In the genomic region with DNA sequence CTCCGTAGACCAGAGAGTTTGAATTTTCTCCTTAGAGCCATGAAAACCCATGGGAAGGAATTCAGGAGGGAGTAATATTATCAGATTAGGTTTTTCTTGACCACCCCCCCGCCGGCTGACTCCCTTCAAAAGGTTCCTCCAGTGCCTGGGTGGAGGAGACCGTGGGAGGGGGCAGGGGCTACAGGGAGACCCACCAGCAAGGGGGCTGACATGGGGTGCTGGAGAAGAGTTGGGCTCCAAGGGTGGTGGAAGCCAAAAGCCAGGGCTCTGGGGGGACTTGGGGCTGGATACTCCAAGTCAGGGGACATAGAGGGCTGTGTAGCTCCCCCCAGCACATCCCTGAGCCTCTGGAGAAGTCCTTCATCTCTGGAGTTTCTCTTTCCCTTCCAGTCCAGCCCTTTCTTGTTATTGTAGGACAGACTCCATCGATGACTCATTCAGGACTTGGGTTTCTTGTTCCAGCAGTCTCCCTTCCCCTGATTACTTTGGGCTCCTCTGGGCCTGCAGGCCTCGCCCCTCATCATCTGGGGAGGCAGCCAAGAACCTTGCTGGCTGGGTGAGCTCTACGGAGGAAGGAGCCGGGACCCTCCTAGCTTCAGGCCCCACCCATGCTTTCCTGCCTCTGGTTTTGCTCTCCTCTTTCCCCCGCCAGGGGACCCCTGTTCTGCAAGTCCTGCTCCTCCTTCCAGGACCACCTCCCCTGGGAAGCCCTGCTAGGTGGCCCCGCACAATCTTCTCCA, we compare ENCODE assay signal across 11 cellular contexts. TPM values are rescaled to one million over a fixed set of nuclear protein-coding genes. Genes with fewer than 3 reads are reported as not detected.
DNase-seq lines count a peak whose midpoint lies in the region; ATAC-seq and TF ChIP-seq lines count a peak whose summit lies in the region.
"Had no signal": no experiment of that assay in that cellular context is flagged by ENCODE, and none has a peak within 500 bp of the region (broad histone marks: within the 10 kb centered on the region; RNA-seq: fewer than 3 reads in every experiment).

No MANE protein-coding gene starts in this region.

- no TSS peak for BruUV-seq in Panc1 (replicated peaks; lab: Mats Ljungman, UMichigan)

- ATAC-seq in Panc1 (peak; percentile 90), GM18868 (IDR thresholded peaks at IDR 0.05; ENCODE audit: unreplicated experiment) (no peak), HG03521 (IDR thresholded peaks at IDR 0.05; ENCODE audit: unreplicated experiment) (no peak)

- CTCF ChIA-PET in Panc1 (lab: Charles Lee), result no interaction called here

- peaks cover 49% of the 10 kb centered on the region for H3K4me1 Mint-ChIP-seq in nephron

- intact Hi-C loops in Panc1 (cut with micrococcal nuclease; ENCODE audit: unreplicated experiment), result no loop called here

- H3K36me3 Mint-ChIP-seq in nephron (ENCODE audit: low read depth), result no peaks in the 10 kb centered on the region

- DNase-seq in AG09309 (ENCODE audit: low read depth) (peak; percentile 82), Panc1 (ENCODE audit: low read depth, low spot score) (no peak), NCI-H748 treated with DMSO at 0.1 percent for 48 hours (lab: John Stamatoyannopoulos, UW) (no peak)
- no peak for DNase-seq in activated naive CD4-positive, alpha-beta T cell (lab: John Stamatoyannopoulos, UW)
- DNase-seq: activated T-cell treated with anti-CD3 and anti-CD28 coated beads, Interleukin-2, amount 50 U/mL, for 48 hours; stimulated activated CD4-positive, alpha-beta T cell treated with anti-CD3 and anti-CD28 coated beads, Interleukin-4, amount 100 ng/mL, for 1 hour had no signal

- no peaks in the 10 kb centered on the region for H3K27me3 ChIP-seq in Panc1 (ENCODE audit: control insufficient read depth, insufficient read depth, low read length)
- H3K27me3 ChIP-seq in esophagus (ENCODE audit: control insufficient read depth in 1 of 2, insufficient read depth in 2 of 2, low read length in 2 of 2), result no peaks in the 10 kb centered on the region
- H3K27me3 ChIP-seq: Peyer's patch had no signal

- TF ChIP-seq CTCF in AG09309 (IDR thresholded peaks at IDR 0.05; ENCODE audit: control insufficient read depth, insufficient read depth, low read depth, low read length, missing control alignments) (no peak), Panc1 (IDR thresholded peaks at IDR 0.05) (no peak), nephron (IDR thresholded peaks at IDR 0.05; ENCODE audit: unreplicated experiment in 3 of 3) (no peak)

- no peaks in the 10 kb centered on the region for H3K9me3 ChIP-seq in Panc1 (ENCODE audit: control insufficient read depth, insufficient read depth, low read depth, low read length)
- no peaks in the 10 kb centered on the region for H3K9me3 ChIP-seq in esophagus (ENCODE audit: control insufficient read depth in 2 of 2, insufficient read depth in 1 of 2, low read depth in 1 of 2, low read length in 1 of 2)
- H3K9me3 ChIP-seq: Peyer's patch had no signal

- H3K9me3 Mint-ChIP-seq in nephron, result peaks cover under 1% of the 10 kb centered on the region

- H3K4me3 ChIP-seq in AG09309 (ENCODE audit: control insufficient read depth, low read depth, low read length) (no peak overlapping the region), Panc1 (ENCODE audit: low read depth in 2 of 2, low read length in 2 of 2) (no peak overlapping the region), esophagus (ENCODE audit: low read depth in 1 of 2, low read length in 2 of 2) (no peak overlapping the region)
- H3K4me3 ChIP-seq: Peyer's patch had no signal

- in situ Hi-C loops in Panc1 (cut with HindIII; ENCODE audit: low pct_unique_long_range_greater_than_20kb, low sequenced_read_pairs), result no loop called here

- no peak overlapping the region for H3K27ac ChIP-seq in Panc1 (ENCODE audit: low read length)
- peak overlapping the region; percentile 57 to 58 for H3K27ac ChIP-seq in esophagus (ENCODE audit: low read depth in 2 of 2, low read length in 1 of 2)

- WGBS in esophagus, 2 donors, result 48 to 54% methylated on average over 10 of the region's 10 CpGs

- H3K36me3 ChIP-seq in Panc1 (ENCODE audit: control insufficient read depth, insufficient read depth, low read length) (no peaks in the 10 kb centered on the region), esophagus (ENCODE audit: control insufficient read depth in 2 of 2, insufficient read depth in 2 of 2, low read length in 1 of 2) (no peaks in the 10 kb centered on the region)
- H3K36me3 ChIP-seq: Peyer's patch had no signal

- POLR2A ChIA-PET in Panc1 (lab: Charles Lee), result interaction anchor here (0.6 kb wide), 1 partner anchor 30 kb away, joined by 3 read pairs; no protein-coding TSS in a partner anchor

- H3K4me3 Mint-ChIP-seq in nephron, result no peak overlapping the region

- peaks cover 8% of the 10 kb centered on the region for H3K27me3 Mint-ChIP-seq in nephron (ENCODE audit: low read depth)

- H3K27ac Mint-ChIP-seq in nephron, result peak overlapping the region in 2 of 3 experiments; percentile 83 to 88

- H3K4me1 ChIP-seq in Panc1 (ENCODE audit: control insufficient read depth, insufficient read depth, low read length) (peaks cover 8% of the 10 kb centered on the region), esophagus (ENCODE audit: control insufficient read depth in 2 of 2, insufficient read depth in 2 of 2, low read length in 1 of 2) (peaks cover 5 to 6% of the 10 kb centered on the region in 2 donors)

RNA-seq across cellular contexts. Expression of gene KIAA1755, which starts 10.5 kb away (rescaled TPM):
- 0.08 TPM for total RNA-seq in Panc1 (2021; ENCODE audit: unreplicated experiment)
- polyA plus RNA-seq in Panc1 (2012; ENCODE audit: insufficient read length), result 0.21 TPM
- 1 to 10 TPM; 1.4 to 1.7 TPM for polyA plus RNA-seq in esophagus

RNA-seq across cellular contexts. Expression of gene BPI, which starts 32.9 kb away (rescaled TPM):
- not detected for total RNA-seq in Panc1 (2021; ENCODE audit: unreplicated experiment)
- polyA plus RNA-seq in Panc1 (2012; ENCODE audit: insufficient read length), result not detected
- under 1 TPM in 1 of 2 donors, not detected in 1; 0.02 TPM for polyA plus RNA-seq in esophagus
- total RNA-seq: Peyer's patch had no signal
